Comparison of ENCODE assay signal across 8 cellular contexts in genomic region chrX:129932792-129933321, GRCh38. TPM values are rescaled to one million over a fixed set of nuclear protein-coding genes. Genes with fewer than 3 reads are reported as not detected.
DNase-seq lines count a peak whose midpoint lies in the region; ATAC-seq and TF ChIP-seq lines count a peak whose summit lies in the region.

No MANE protein-coding gene starts in this region.

- no peak overlapping the region for H2AK5ac ChIP-seq in neuronal stem cell (ENCODE audit: low read depth, low read length)

- H3K4me1 ChIP-seq in CD8-positive, alpha-beta T cell (ENCODE audit: insufficient read depth, low read length): no peaks in the 10 kb centered on the region
- H3K4me1 ChIP-seq in Peyer's patch (no peaks in the 10 kb centered on the region), neuronal stem cell (ENCODE audit: control insufficient read depth in 2 of 2, insufficient read depth in 1 of 2, low read depth in 1 of 2, low read length in 2 of 2) (no peaks in the 10 kb centered on the region)

- H3K23ac ChIP-seq in neuronal stem cell (ENCODE audit: low read depth, low read length, poor library complexity): no peak overlapping the region

- TF ChIP-seq CTCF in CD8-positive, alpha-beta T cell (IDR thresholded peaks at IDR 0.05): no peak
- TF ChIP-seq CTCF in Peyer's patch (IDR thresholded peaks at IDR 0.05): no peak

- CTCF ChIA-PET in CD8-positive, alpha-beta T cell (lab: Charles Lee): interaction anchor here (1.1 to 1.7 kb wide), 3 partner anchors 7 to 96 kb away, joined by 3 to 4 read pairs (median 3); no protein-coding TSS in a partner anchor

- H3K9me3 Mint-ChIP-seq in CD8-positive, alpha-beta T cell: no peaks in the 10 kb centered on the region

- no peak overlapping the region for H4K8ac ChIP-seq in neuronal stem cell (ENCODE audit: low read depth, low read length)

- no peak overlapping the region for H2BK15ac ChIP-seq in neuronal stem cell (ENCODE audit: low read length)

- H3K14ac ChIP-seq in neuronal stem cell (ENCODE audit: low read length): no peak overlapping the region

- DNase-seq in CD8-positive, alpha-beta T cell: no peak
- DNase-seq in Peyer's patch: peak in 2 of 3 donors; percentile 54 to 59
- DNase-seq in erythroblast (lab: John Stamatoyannopoulos, UW): peak; percentile 44 to 52
- no peak for DNase-seq in neuronal stem cell (ENCODE audit: low spot score)
- no peak for DNase-seq in NCI-H2081 (lab: John Stamatoyannopoulos, UW)
- no peak for DNase-seq in NCI-H187 treated with DMSO at 0.1 percent for 48 hours (lab: John Stamatoyannopoulos, UW)

- H3K9ac ChIP-seq in neuronal stem cell (ENCODE audit: low read depth, low read length, poor library complexity): peak overlapping the region; percentile 91

- H2AFZ ChIP-seq in neuronal stem cell (ENCODE audit: low read length): peak overlapping the region; percentile 75

- no peaks in the 10 kb centered on the region for H3K36me3 ChIP-seq in CD8-positive, alpha-beta T cell (ENCODE audit: insufficient read depth, low read length)
- H3K36me3 ChIP-seq in Peyer's patch: no peaks in the 10 kb centered on the region
- H3K36me3 ChIP-seq in neuronal stem cell (replicated peaks in 1 of 2; ENCODE audit: control insufficient read depth in 2 of 2, insufficient read depth in 2 of 2, low read length in 2 of 2): peaks cover 0 to 13% of the 10 kb centered on the region in 2 donors

- H3K4me2 ChIP-seq in neuronal stem cell (ENCODE audit: insufficient read depth, low read length, poor library complexity, severe bottlenecking): peak overlapping the region; percentile 77

- no peaks in the 10 kb centered on the region for H3K79me1 ChIP-seq in neuronal stem cell (ENCODE audit: low read depth, low read length)

- no peak overlapping the region for H2BK120ac ChIP-seq in neuronal stem cell (ENCODE audit: low read depth, low read length)

- no peak overlapping the region for H2BK12ac ChIP-seq in neuronal stem cell (ENCODE audit: low read length)

- peak overlapping the region; percentile 73 for H3K4me3 Mint-ChIP-seq in CD8-positive, alpha-beta T cell

- H3K27me3 ChIP-seq in CD8-positive, alpha-beta T cell (ENCODE audit: insufficient read depth, low read length): no peaks in the 10 kb centered on the region
- no peaks in the 10 kb centered on the region for H3K27me3 ChIP-seq in Peyer's patch
- H3K27me3 ChIP-seq in neuronal stem cell (ENCODE audit: control insufficient read depth in 3 of 3, insufficient read depth in 3 of 3, low read depth in 1 of 3, low read length in 3 of 3): peaks cover 0 to 47% (median 29%) of the 10 kb centered on the region in 3 experiments

- H3K27ac ChIP-seq in CD8-positive, alpha-beta T cell (ENCODE audit: low read depth, low read length): no peak overlapping the region
- H3K27ac ChIP-seq in Peyer's patch: peak overlapping the region in 3 of 4 donors; percentile 64 to 94 (median 78)
- no peak overlapping the region for H3K27ac ChIP-seq in neuronal stem cell (replicated peaks; ENCODE audit: low read length)

- H3K27me3 Mint-ChIP-seq in CD8-positive, alpha-beta T cell (ENCODE audit: low read depth): no peaks in the 10 kb centered on the region

- no peak overlapping the region for H3K4ac ChIP-seq in neuronal stem cell (ENCODE audit: low read length)

- no peak overlapping the region for H4K91ac ChIP-seq in neuronal stem cell (ENCODE audit: low read depth, low read length, poor library complexity)

- TF ChIP-seq POLR2A in Peyer's patch (IDR thresholded peaks at IDR 0.05) (no peak), erythroblast (IDR thresholded peaks at IDR 0.05; ENCODE audit: low read length) (no peak)

- peaks cover 7% of the 10 kb centered on the region for H3K36me3 Mint-ChIP-seq in CD8-positive, alpha-beta T cell

- POLR2A ChIA-PET in CD8-positive, alpha-beta T cell (lab: Charles Lee): no interaction called here

- no peak overlapping the region for H3K27ac Mint-ChIP-seq in CD8-positive, alpha-beta T cell

- H2BK5ac ChIP-seq in neuronal stem cell (ENCODE audit: low read length): no peak overlapping the region

- H3K4me1 Mint-ChIP-seq in CD8-positive, alpha-beta T cell (ENCODE audit: low read depth): peaks cover 8% of the 10 kb centered on the region

- no CpG with 5 or more reads among the region's 50 CpGs for WGBS in neuronal stem cell (ENCODE audit: extremely low coverage in 2 of 2, insufficient read length in 2 of 2, insufficient replicate concordance in 1 of 2), 2 donors

- no peaks in the 10 kb centered on the region for H3K9me3 ChIP-seq in CD8-positive, alpha-beta T cell (ENCODE audit: low read length)
- no peaks in the 10 kb centered on the region for H3K9me3 ChIP-seq in Peyer's patch
- H3K9me3 ChIP-seq in neuronal stem cell (replicated peaks in 1 of 2; ENCODE audit: control insufficient read depth in 2 of 2, insufficient read depth in 1 of 2, low read depth in 1 of 2, low read length in 2 of 2): no peaks in the 10 kb centered on the region

- H3K4me3 ChIP-seq in CD8-positive, alpha-beta T cell (ENCODE audit: low read depth, low read length): no peak overlapping the region
- H3K4me3 ChIP-seq in Peyer's patch (peak overlapping the region; percentile 35 to 66 (median 58)), neuronal stem cell (ENCODE audit: low read length in 2 of 2) (peak overlapping the region; percentile 43 to 86)

- intact Hi-C loops in CD8-positive, alpha-beta T cell (cut with DNase I, micrococcal nuclease): loop anchor here (1.0 to 2.0 kb wide), 3 partner anchors 28 to 50 kb away; partner anchors contain the start of gene BCORL1 (in 2 of the 2)

- peak overlapping the region; percentile 89 for H3K18ac ChIP-seq in neuronal stem cell (ENCODE audit: low read length)

- no peak for ATAC-seq in CD8-positive, alpha-beta T cell
- ATAC-seq in GM21423 (IDR thresholded peaks at IDR 0.05; ENCODE audit: unreplicated experiment) (peak; percentile 20), HG03196 (IDR thresholded peaks at IDR 0.05; ENCODE audit: unreplicated experiment) (no peak)

RNA-seq across cellular contexts. Expression of gene UTP14A, which starts 26.9 kb away (rescaled TPM):
- 10 to 100 TPM; 10.1 to 10.3 TPM for total RNA-seq in CD8-positive, alpha-beta T cell
- 10 to 100 TPM in 3 of 4 donors, 1 to 10 TPM in 1; 8.6 to 46.2 (median 11.2) TPM for total RNA-seq in Peyer's patch
- 6.5 TPM for polyA plus RNA-seq in neuronal stem cell (2013, experiment 1 of 2)
- 6.3 TPM for polyA plus RNA-seq in neuronal stem cell (2013, experiment 2 of 2)

RNA-seq across cellular contexts. Expression of gene BCORL1, which starts 49.6 kb away (rescaled TPM):
- 1 to 10 TPM; 2.1 to 2.4 TPM for total RNA-seq in CD8-positive, alpha-beta T cell
- 10 to 100 TPM in 3 of 4 donors, 1 to 10 TPM in 1; 7.4 to 16.5 (median 11.5) TPM for total RNA-seq in Peyer's patch
- 18.2 TPM for polyA plus RNA-seq in neuronal stem cell (2013, experiment 1 of 2)
- 17.8 TPM for polyA plus RNA-seq in neuronal stem cell (2013, experiment 2 of 2)

Comparison
In these comparisons a context has a peak if more than half of its experiments do, and no peak if none do; other contexts are left out.
1. DNase-seq: peak in Peyer's patch (2 of 3) and erythroblast (2 of 2); none in CD8-positive, alpha-beta T cell (0 of 7), neuronal stem cell (single experiment), NCI-H2081 (0 of 2) and NCI-H187 treated with DMSO at 0.1 percent for 48 hours (single experiment).
2. H3K27ac ChIP-seq: peak in Peyer's patch (3 of 4); none in CD8-positive, alpha-beta T cell (single experiment) and neuronal stem cell (single experiment).